ENCODE assay signal across 19 cellular contexts in genomic region chr2:84033347-84033974, GRCh38.
DNase-seq lines count a peak whose midpoint lies in the region; ATAC-seq, FAIRE-seq and TF ChIP-seq lines count a peak whose summit lies in the region.
"Had no signal": no experiment of that assay in that cellular context is flagged by ENCODE, and none has a peak within 500 bp of the region (broad histone marks: within the 10 kb centered on the region; RNA-seq: fewer than 3 reads in every experiment).

No MANE protein-coding gene starts in this region.

- H3K4ac ChIP-seq in IMR-90 (ENCODE audit: low read depth, low read length), result no peak overlapping the region

- H3K4me1 ChIP-seq in ACC112 (ENCODE audit: control insufficient read depth, insufficient read depth, low read length, unreplicated experiment), result no peaks in the 10 kb centered on the region
- H3K4me1 ChIP-seq in BLaER1, result peaks cover 12% of the 10 kb centered on the region
- no peaks in the 10 kb centered on the region for H3K4me1 ChIP-seq in IMR-90 (ENCODE audit: control insufficient read depth, insufficient read depth, low read length)
- no peaks in the 10 kb centered on the region for H3K4me1 ChIP-seq in mammary epithelial cell (ENCODE audit: insufficient read depth, low read length)
- H3K4me1 ChIP-seq: Peyer's patch had no signal

- H3K4me2 ChIP-seq in BLaER1 (peak overlapping the region; percentile 49), IMR-90 (ENCODE audit: low read depth, low read length) (peak overlapping the region; percentile 55; the same call in 1 of the 2 replicates), mammary epithelial cell (ENCODE audit: insufficient read depth, low read depth, low read length) (peak overlapping the region; percentile 53)
- H3K4me2 ChIP-seq: GM23338 had no signal

- H2BK15ac ChIP-seq in IMR-90 (ENCODE audit: low read depth, low read length), result no peak overlapping the region

- no peak for FAIRE-seq in RCC 7860 (lab: Jason Lieb, UNC)
- FAIRE-seq: colon, endometrium, small intestine had no signal

- no CpG with 5 or more reads among the region's 2 CpGs for WGBS in IMR-90 (ENCODE audit: extremely low coverage in 2 of 2, insufficient read length in 1 of 2), 2 experiments
- 34% methylated on average over 2 of the region's 2 CpGs for WGBS in mammary epithelial cell (ENCODE audit: low coverage, missing lambda C conversion rate)

- ATAC-seq in IMR-90 (ENCODE audit: low read depth), result no peak
- no peak for ATAC-seq in GM21526 (IDR thresholded peaks at IDR 0.05; ENCODE audit: low FRiP score, unreplicated experiment)
- ATAC-seq: GM23338 had no signal

- no TSS peak for BruUV-seq in IMR-90 (replicated peaks; lab: Mats Ljungman, UMichigan)
- BruUV-seq in mammary epithelial cell (replicated peaks; lab: Mats Ljungman, UMichigan), result no TSS peak

- H3K27ac ChIP-seq in ACC112 (ENCODE audit: low read depth, low read length) (no peak overlapping the region), BLaER1 (no peak overlapping the region), IMR-90 (ENCODE audit: insufficient read depth, low read length) (no peak overlapping the region), mammary epithelial cell (ENCODE audit: insufficient read depth, low read depth, low read length) (no peak overlapping the region)
- H3K27ac ChIP-seq: Peyer's patch, VCaP had no signal

- intact Hi-C loops in IMR-90 (cut with micrococcal nuclease), result no loop called here
- intact Hi-C loops in mammary epithelial cell (cut with micrococcal nuclease), result no loop called here

- H3K9ac ChIP-seq in BLaER1, result no peak overlapping the region
- H3K9ac ChIP-seq in IMR-90 (ENCODE audit: low read depth, low read length), result no peak overlapping the region
- no peak overlapping the region for H3K9ac ChIP-seq in mammary epithelial cell (ENCODE audit: insufficient read depth, low read length)

- no peak overlapping the region for H3K18ac ChIP-seq in IMR-90 (ENCODE audit: low read depth, low read length)

- DNase-seq in IMR-90 (no peak), mammary epithelial cell (peak; percentile 62), RCC 7860 (ENCODE audit: low spot score) (no peak)
- no peak for DNase-seq in activated CD8-positive, alpha-beta memory T cell treated with anti-CD3 and anti-CD28 coated beads, Interleukin-2, amount 50 U/mL, for 4 hours
- DNase-seq: activated effector memory CD4-positive, alpha-beta T cell treated with Interleukin-2 at 50 U/mL for 16 hours; mesenchymal stem cell; MG63; NCI-H1694 treated with DMSO at 0.1 percent for 48 hours; NCI-H226; Peyer's patch; small intestine; stimulated activated CD4-positive, alpha-beta T cell treated with anti-CD3 and anti-CD28 coated beads, Interleukin-4, amount 100 ng/mL, for 24 hours had no signal

- H3K9me3 ChIP-seq in BLaER1, result no peaks in the 10 kb centered on the region
- H3K9me3 ChIP-seq in IMR-90 (ENCODE audit: control insufficient read depth, insufficient read depth, low read length), result no peaks in the 10 kb centered on the region
- H3K9me3 ChIP-seq in mammary epithelial cell (replicated peaks; ENCODE audit: insufficient read depth, low read length), result no peaks in the 10 kb centered on the region
- H3K9me3 ChIP-seq: MG63, Peyer's patch had no signal

- H3K79me2 ChIP-seq in ACC112 (ENCODE audit: control insufficient read depth, insufficient read depth, low read length, unreplicated experiment), result no peaks in the 10 kb centered on the region
- H3K79me2 ChIP-seq in mammary epithelial cell (ENCODE audit: insufficient read depth, low read length), result no peaks in the 10 kb centered on the region

- no peak for TF ChIP-seq POLR2A in IMR-90 (IDR thresholded peaks at IDR 0.05; ENCODE audit: low read depth, low read length)

- TF ChIP-seq CTCF in IMR-90 (conservative IDR thresholded peaks at IDR 0.05; ENCODE audit: low read depth, low read length) (no peak), mammary epithelial cell (conservative IDR thresholded peaks at IDR 0.05 in 1 of 2, IDR thresholded peaks at IDR 0.05 in 1 of 2; ENCODE audit: extremely low read depth in 1 of 2, insufficient read depth in 1 of 2, low read depth in 1 of 2, low read length in 2 of 2) (no peak)

- no peak overlapping the region for H3K14ac ChIP-seq in IMR-90 (replicated peaks; ENCODE audit: low read depth, low read length)

- dilution Hi-C loops in IMR-90 (cut with HindIII; ENCODE audit: low sequenced_read_pairs, unreplicated experiment), result no loop called here
- dilution Hi-C loops in mammary epithelial cell (cut with HindIII; ENCODE audit: low sequenced_read_pairs), result no loop called here

- in situ Hi-C loops in IMR-90 (cut with MboI; ENCODE audit: low sequenced_read_pairs), result loop anchor here (25.0 kb wide), 1 partner anchor 829 kb away; no protein-coding TSS in a partner anchor
- in situ Hi-C loops in mammary epithelial cell (cut with MboI; ENCODE audit: low sequenced_read_pairs in 2 of 2), result loop anchor here in 1 of 2 donors (25.0 kb wide), 1 partner anchor 254 kb away; no protein-coding TSS in a partner anchor

- POLR2A ChIA-PET in IMR-90 (lab: Charles Lee; ENCODE audit: unreplicated experiment), result no interaction called here

- no peaks in the 10 kb centered on the region for H3K9me1 ChIP-seq in IMR-90 (ENCODE audit: insufficient read depth, low read length)

- H3K4me3 ChIP-seq in ACC112 (ENCODE audit: low read depth, low read length), result peak overlapping the region; percentile 44; the same call in 1 of the 2 replicates
- H3K4me3 ChIP-seq in BLaER1, result no peak overlapping the region
- H3K4me3 ChIP-seq in IMR-90 (ENCODE audit: insufficient read depth, low read depth, low read length), result peak overlapping the region; percentile 10; the same call in 1 of the 2 replicates
- H3K4me3 ChIP-seq in mammary epithelial cell (replicated peaks in 1 of 3; ENCODE audit: insufficient read depth in 1 of 3, low read depth in 2 of 3, low read length in 3 of 3), result no peak overlapping the region
- H3K4me3 ChIP-seq: GM23338, MG63, Peyer's patch had no signal

- H2AFZ ChIP-seq in ACC112 (ENCODE audit: low read length, unreplicated experiment) (no peak overlapping the region), IMR-90 (replicated peaks; ENCODE audit: low read length, poor library complexity) (no peak overlapping the region), mammary epithelial cell (ENCODE audit: low read depth, low read length) (peak overlapping the region; percentile 61)
- H2AFZ ChIP-seq: GM23338 had no signal

- H2AK5ac ChIP-seq in IMR-90 (ENCODE audit: low read depth, low read length), result no peak overlapping the region

- no peaks in the 10 kb centered on the region for H3K79me1 ChIP-seq in IMR-90 (ENCODE audit: low read depth in 1 of 2, low read length in 2 of 2)

- H4K20me1 ChIP-seq in BLaER1 (no peaks in the 10 kb centered on the region), IMR-90 (ENCODE audit: insufficient read depth, low read length) (no peaks in the 10 kb centered on the region), mammary epithelial cell (ENCODE audit: insufficient read depth, low read length) (no peaks in the 10 kb centered on the region)

- H4K5ac ChIP-seq in IMR-90 (ENCODE audit: low read depth, low read length), result no peak overlapping the region

- no peak overlapping the region for H2BK5ac ChIP-seq in IMR-90 (ENCODE audit: low read depth, low read length, poor library complexity, severe bottlenecking)

- no peak overlapping the region for H3K56ac ChIP-seq in IMR-90 (ENCODE audit: extremely low read depth, insufficient read depth, low read length)

- H3K36me3 ChIP-seq in ACC112 (ENCODE audit: insufficient read depth, low read length) (no peaks in the 10 kb centered on the region), BLaER1 (no peaks in the 10 kb centered on the region), IMR-90 (ENCODE audit: control insufficient read depth, insufficient read depth, low read length) (no peaks in the 10 kb centered on the region), mammary epithelial cell (ENCODE audit: insufficient read depth, low read length) (no peaks in the 10 kb centered on the region)
- H3K36me3 ChIP-seq: MG63, Peyer's patch had no signal

- H2BK20ac ChIP-seq in IMR-90 (ENCODE audit: low read depth, low read length), result no peak overlapping the region

- CTCF ChIA-PET in IMR-90 (lab: Yijun Ruan, JAX) (no interaction called here), mammary epithelial cell (lab: Charles Lee; ENCODE audit: low non-redundant PET) (no interaction called here)

- H2AK9ac ChIP-seq in IMR-90 (replicated peaks; ENCODE audit: low read depth, low read length, poor library complexity), result no peak overlapping the region

- no peak overlapping the region for H3K23ac ChIP-seq in IMR-90 (ENCODE audit: low read depth, low read length)

- TF ChIP-seq RAD21 in IMR-90 (IDR thresholded peaks at IDR 0.05; ENCODE audit: low read length), result no peak

- no peak overlapping the region for H2BK120ac ChIP-seq in IMR-90 (ENCODE audit: low read depth, low read length)

- no peak overlapping the region for H4K91ac ChIP-seq in IMR-90 (ENCODE audit: insufficient read depth, low read depth, low read length)

- H4K8ac ChIP-seq in IMR-90 (ENCODE audit: low read depth in 2 of 2, low read length in 2 of 2), result no peak overlapping the region

- H3K27me3 ChIP-seq in ACC112 (ENCODE audit: insufficient read depth, low read length), result no peaks in the 10 kb centered on the region
- H3K27me3 ChIP-seq in BLaER1, result no peaks in the 10 kb centered on the region
- no peaks in the 10 kb centered on the region for H3K27me3 ChIP-seq in IMR-90 (ENCODE audit: control insufficient read depth, insufficient read depth, low read length)
- no peaks in the 10 kb centered on the region for H3K27me3 ChIP-seq in mammary epithelial cell (ENCODE audit: insufficient read depth, low read length)
- H3K27me3 ChIP-seq: MG63, Peyer's patch had no signal

TF ChIP-seq in IMR-90, 13 proteins besides CTCF, POLR2A, EP300 and RAD21 (continues in another document):
- TF ChIP-seq MAZ (IDR thresholded peaks at IDR 0.05; ENCODE audit: borderline replicate concordance, low read depth, low read length) (no peak), BHLHE40 (IDR thresholded peaks at IDR 0.05; ENCODE audit: low read depth, low read length) (no peak), CHD1 (IDR thresholded peaks at IDR 0.05; ENCODE audit: low read depth, low read length) (no peak), SMC3 (IDR thresholded peaks at IDR 0.05; ENCODE audit: low read depth, low read length) (no peak), NFE2L2 (IDR thresholded peaks at IDR 0.05; ENCODE audit: low read depth, low read length) (no peak), RFX5 (IDR thresholded peaks at IDR 0.05; ENCODE audit: low read depth, low read length) (no peak), RCOR1 (IDR thresholded peaks at IDR 0.05; ENCODE audit: insufficient replicate concordance, low read length) (no peak), USF2 (IDR thresholded peaks at IDR 0.05; ENCODE audit: low read depth, low read length) (no peak), MAFK (IDR thresholded peaks at IDR 0.05; ENCODE audit: low read depth, low read length) (no peak)

Comparison
In these comparisons a context has a peak if more than half of its experiments do, and no peak if none do; other contexts are left out.
1. H3K4me3 ChIP-seq: peak in ACC112 (single experiment) and IMR-90 (single experiment); none in BLaER1 (single experiment) and mammary epithelial cell (0 of 3).
2. Peak in every context shown above with its lines, with median percentiles within 50 percentile points of each other: H3K4me2 ChIP-seq.